16 cellular contexts compared by ENCODE assay signal in the genomic region with DNA sequence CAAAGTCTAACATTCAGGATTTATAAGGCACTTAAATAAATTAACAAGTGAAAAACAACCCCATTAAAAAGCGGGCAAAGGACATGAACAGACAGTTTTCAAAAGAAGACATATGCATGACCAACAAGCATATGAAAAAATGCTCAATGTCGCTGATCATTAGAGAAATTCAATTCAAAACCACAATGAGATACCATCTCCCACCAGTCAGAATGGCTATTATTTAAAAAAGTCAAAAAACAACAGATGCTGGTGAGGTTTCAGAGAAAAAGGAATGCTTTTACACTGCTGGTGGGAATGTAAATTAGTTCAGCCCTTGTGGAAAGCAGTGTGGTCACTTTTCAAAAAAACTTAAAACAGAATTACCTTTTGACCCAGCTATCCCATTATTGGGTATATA.
DNase-seq lines count a peak whose midpoint lies in the region; ATAC-seq and TF ChIP-seq lines count a peak whose summit lies in the region.
"Had no signal": no experiment of that assay in that cellular context is flagged by ENCODE, and none has a peak within 500 bp of the region (broad histone marks: within the 10 kb centered on the region; RNA-seq: fewer than 3 reads in every experiment).

No MANE protein-coding gene starts in this region.

- ATAC-seq in GM18498 (IDR thresholded peaks at IDR 0.05; ENCODE audit: unreplicated experiment) = no peak
- ATAC-seq: GM12878 had no signal

- H3K36me3 ChIP-seq in SJSA1 = no peaks in the 10 kb centered on the region
- H3K36me3 ChIP-seq: HAP-1 had no signal

- H3K4me3 ChIP-seq in AG10803 (ENCODE audit: low read length) (no peak overlapping the region), SJSA1 (no peak overlapping the region), fibroblast of villous mesenchyme (ENCODE audit: low read depth, low read length) (no peak overlapping the region)
- H3K4me3 ChIP-seq: GM12878, GM23248, HAP-1 had no signal

- no peaks in the 10 kb centered on the region; the same call in none of the 2 replicates for H3K27me3 Mint-ChIP-seq in HFFc6 (ENCODE audit: insufficient read depth)

- no peak for TF ChIP-seq CTCF in AG10803 (conservative IDR thresholded peaks at IDR 0.05; ENCODE audit: low read length)
- TF ChIP-seq CTCF in HFFc6 (IDR thresholded peaks at IDR 0.05) = no peak
- TF ChIP-seq CTCF in fibroblast of villous mesenchyme (IDR thresholded peaks at IDR 0.05; ENCODE audit: insufficient read depth, low read depth, low read length) = no peak

- peak overlapping the region; percentile 97; the same call in 1 of the 2 replicates for H3K27ac ChIP-seq in SJSA1
- H3K27ac ChIP-seq: C4-2B, GM23248 had no signal

- peak; percentile 45 for DNase-seq in AG10803 (ENCODE audit: low read depth)
- peak; percentile 49 for DNase-seq in HFFc6
- DNase-seq in SJSA1 (ENCODE audit: low read depth in 1 of 2, low spot score in 2 of 2) = no peak
- peak; percentile 62 for DNase-seq in fibroblast of villous mesenchyme (ENCODE audit: low read depth)
- no peak for DNase-seq in NCI-H1092 (lab: John Stamatoyannopoulos, UW)
- DNase-seq in dermis blood vessel endothelial cell = no peak
- no peak for DNase-seq in activated CD4-positive, alpha-beta T cell treated with anti-CD3 and anti-CD28 coated beads, Interleukin-2, amount 50 U/mL, for 1 hour
- DNase-seq: AML-193; Caco-2; CD4-positive, alpha-beta T cell; DMS79; GM23248 had no signal

- peaks cover 41% of the 10 kb centered on the region for H3K4me1 Mint-ChIP-seq in HFFc6 (ENCODE audit: low read depth)

- H3K4me3 Mint-ChIP-seq in HFFc6 = no peak overlapping the region
- H3K4me3 Mint-ChIP-seq: CD4-positive, alpha-beta T cell had no signal

- peaks cover 54% of the 10 kb centered on the region for H3K4me1 ChIP-seq in SJSA1 (replicated peaks)
- H3K4me1 ChIP-seq: HAP-1 had no signal

- H3K27ac Mint-ChIP-seq in HFFc6 = no peak overlapping the region; the same call in 1 of the 2 replicates
- H3K27ac Mint-ChIP-seq: CD4-positive, alpha-beta T cell had no signal

- no peaks in the 10 kb centered on the region; the same call in 1 of the 2 replicates for H3K9me3 Mint-ChIP-seq in HFFc6

- peaks cover 13% of the 10 kb centered on the region; the same call in 1 of the 2 replicates for H3K36me3 Mint-ChIP-seq in HFFc6 (ENCODE audit: low read depth)

- H3K9me3 ChIP-seq in SJSA1 (replicated peaks) = peaks cover 5% of the 10 kb centered on the region
- H3K9me3 ChIP-seq: HAP-1 had no signal

- no peaks in the 10 kb centered on the region for H3K27me3 ChIP-seq in SJSA1 (replicated peaks)

Comparison
In these comparisons a context has a peak if more than half of its experiments do, and no peak if none do; other contexts are left out.
1. DNase-seq: peak in AG10803 (single experiment), HFFc6 (single experiment) and fibroblast of villous mesenchyme (single experiment); none in SJSA1 (0 of 2), NCI-H1092 (single experiment), dermis blood vessel endothelial cell (single experiment) and activated CD4-positive, alpha-beta T cell treated with anti-CD3 and anti-CD28 coated beads, Interleukin-2, amount 50 U/mL, for 1 hour (single experiment).